Comparison of ENCODE assay signal across 8 cellular contexts in genomic region chr10:23067939-23068775, GRCh38. TPM values are rescaled to one million over a fixed set of nuclear protein-coding genes. Genes with fewer than 3 reads are reported as not detected.
A peak's percentile ranks its signal among the peaks of the same experiment; 100 is the strongest.
DNase-seq lines count a peak whose midpoint lies in the region; ATAC-seq and TF ChIP-seq lines count a peak whose summit lies in the region.

No MANE protein-coding gene starts in this region.

- no peaks in the 10 kb centered on the region for H3K36me3 Mint-ChIP-seq in activated CD4-positive, alpha-beta T cell treated with anti-CD3 and anti-CD28 coated beads, Interleukin-2, amount 10 ng/mL, durations not matched to agents 24 days and 14 days (ENCODE audit: low read depth)

- no peak for TF ChIP-seq POLR2A in lower leg skin (IDR thresholded peaks at IDR 0.05)

- no peak overlapping the region for H3K4me3 ChIP-seq in coronary artery
- no peak overlapping the region for H3K4me3 ChIP-seq in lower leg skin (ENCODE audit: low read depth, poor library complexity, severe bottlenecking)

- ATAC-seq in HG02884 (IDR thresholded peaks at IDR 0.05; ENCODE audit: unreplicated experiment) (peak; percentile 40), GM21717 (IDR thresholded peaks at IDR 0.05; ENCODE audit: unreplicated experiment) (no peak)

- H3K4me1 Mint-ChIP-seq in activated CD4-positive, alpha-beta T cell treated with anti-CD3 and anti-CD28 coated beads, Interleukin-2, amount 10 ng/mL, durations not matched to agents 24 days and 14 days: peaks cover 2% of the 10 kb centered on the region

- no peaks in the 10 kb centered on the region for H3K9me3 Mint-ChIP-seq in activated CD4-positive, alpha-beta T cell treated with anti-CD3 and anti-CD28 coated beads, Interleukin-2, amount 10 ng/mL, durations not matched to agents 24 days and 14 days

- intact Hi-C loops in activated CD4-positive, alpha-beta T cell treated with anti-CD3 and anti-CD28 coated beads, Interleukin-2, amount 10 ng/mL, durations not matched to agents 24 days and 14 days (cut with micrococcal nuclease): loop anchor here (1.0 kb wide), 1 partner anchor 1075 kb away; no protein-coding TSS in a partner anchor
- intact Hi-C loops in lower leg skin (cut with DNase I; ENCODE audit: low total_unique reads): no loop called here

- WGBS in lower leg skin, 2 donors: 60% methylated on average over 16 of the region's 16 CpGs

- H3K27me3 Mint-ChIP-seq in activated CD4-positive, alpha-beta T cell treated with anti-CD3 and anti-CD28 coated beads, Interleukin-2, amount 10 ng/mL, durations not matched to agents 24 days and 14 days: no peaks in the 10 kb centered on the region

- DNase-seq in GM10266 (ENCODE audit: extremely low spot score): peak; percentile 62
- DNase-seq in NCI-H460 (ENCODE audit: extremely low read depth, low read depth): peak; percentile 69
- DNase-seq in activated CD4-positive, alpha-beta T cell treated with anti-CD3 and anti-CD28 coated beads, Interleukin-2, amount 10 ng/mL, durations not matched to agents 24 days and 14 days: peak; percentile 85
- no peak for DNase-seq in coronary artery (ENCODE audit: low spot score)
- peak; percentile 56 to 94 for DNase-seq in lower leg skin (ENCODE audit: low spot score in 2 of 2)
- DNase-seq in stimulated activated CD4-positive, alpha-beta T cell treated with anti-CD3 and anti-CD28 coated beads, TNF-alpha, amount 100 ng/mL, for 48 hours (ENCODE audit: low read depth in 3 of 3): peak; percentile 30 to 56 (median 49)

- TF ChIP-seq CTCF in GM10266 (IDR thresholded peaks at IDR 0.05; ENCODE audit: control insufficient read depth, insufficient read depth, low read depth, missing control alignments) (peak; percentile 84), coronary artery (IDR thresholded peaks at IDR 0.05) (peak; percentile 76), lower leg skin (IDR thresholded peaks at IDR 0.05) (no peak)

- no peak overlapping the region for H3K27ac Mint-ChIP-seq in activated CD4-positive, alpha-beta T cell treated with anti-CD3 and anti-CD28 coated beads, Interleukin-2, amount 10 ng/mL, durations not matched to agents 24 days and 14 days

- H3K4me3 Mint-ChIP-seq in activated CD4-positive, alpha-beta T cell treated with anti-CD3 and anti-CD28 coated beads, Interleukin-2, amount 10 ng/mL, durations not matched to agents 24 days and 14 days: no peak overlapping the region

- no peak overlapping the region for H3K27ac ChIP-seq in coronary artery

RNA-seq across cellular contexts. Expression of gene MSRB2, which starts 27.2 kb away (rescaled TPM):
- 10.1 and 10.3 TPM in 2 replicates for total RNA-seq in NCI-H460 (2014; rRNA removed; shearing (Covaris generic))
- 1.7 and 6.4 TPM in 2 replicates for polyA plus RNA-seq in NCI-H460 (2014; cell fraction: nucleus; rRNA removed)
- 3.3 and 3.9 TPM in 2 replicates for total RNA-seq in activated CD4-positive, alpha-beta T cell treated with anti-CD3 and anti-CD28 coated beads, Interleukin-2, amount 10 ng/mL, durations not matched to agents 24 days and 14 days
- total RNA-seq in lower leg skin: 10 to 100 TPM in 1 of 4 donors, 1 to 10 TPM in 3; 3.9 to 15.1 (median 9.1) TPM

Comparison
In these comparisons a context has a peak if more than half of its experiments do, and no peak if none do; other contexts are left out.
1. CTCF ChIP-seq: peak in GM10266 (single experiment) and coronary artery (single experiment); none in lower leg skin (0 of 3).